ENCODE assay signal across 8 cellular contexts in genomic region chr2:74457129-74457548, GRCh38. TPM values are rescaled to one million over a fixed set of nuclear protein-coding genes. Genes with fewer than 3 reads are reported as not detected.
DNase-seq lines count a peak whose midpoint lies in the region; ATAC-seq and TF ChIP-seq lines count a peak whose summit lies in the region.

No MANE protein-coding gene starts in this region.

- H4K20me1 ChIP-seq in BLaER1, result peaks cover 13% of the 10 kb centered on the region; the same call in 1 of the 2 replicates

- H3K9me3 Mint-ChIP-seq in brain (peaks cover 0 to 3% (median 0%) of the 10 kb centered on the region in 5 experiments), mesothelial cell of epicardium (no peaks in the 10 kb centered on the region)

- peaks cover 49% of the 10 kb centered on the region for H3K4me1 ChIP-seq in BLaER1
- H3K4me1 ChIP-seq in HUES64 (ENCODE audit: insufficient read depth, low read length), result peaks cover 8% of the 10 kb centered on the region

- H3K27me3 ChIP-seq in BLaER1 (no peaks in the 10 kb centered on the region), HUES64 (ENCODE audit: insufficient read depth, low read length) (no peaks in the 10 kb centered on the region)

- H3K4me1 Mint-ChIP-seq in brain, result peaks cover 55% of the 10 kb centered on the region
- H3K4me1 Mint-ChIP-seq in mesothelial cell of epicardium, result peaks cover 46% of the 10 kb centered on the region

- peak overlapping the region; percentile 99 for H3K4me2 ChIP-seq in BLaER1

- H3K4me3 Mint-ChIP-seq in brain (peak overlapping the region; percentile 95 to 99 (median 97)), mesothelial cell of epicardium (peak overlapping the region; percentile 94)

- H3K4me3 ChIP-seq in BLaER1 (peak overlapping the region; percentile 80), HUES64 (ENCODE audit: low read length) (peak overlapping the region; percentile 75)

- H3K36me3 ChIP-seq in BLaER1 (peaks cover 20% of the 10 kb centered on the region), HUES64 (ENCODE audit: insufficient read depth, low read length) (0 out of 2 replicates have a peak, but pooled peaks cover 12% of the 10 kb centered on the region)

- H3K9me3 ChIP-seq in BLaER1 (no peaks in the 10 kb centered on the region), HUES64 (ENCODE audit: insufficient read depth, low read depth, low read length) (no peaks in the 10 kb centered on the region)

- DNase-seq in mesothelial cell of epicardium (ENCODE audit: low spot score in 2 of 2, unreplicated experiment in 2 of 2), result no peak

- 1% methylated on average over 27 of the region's 27 CpGs for WGBS in HUES64

- H3K27ac Mint-ChIP-seq in brain (peak overlapping the region; percentile 73 to 99 (median 98)), mesothelial cell of epicardium (peak overlapping the region; percentile 99)

- H3K27ac ChIP-seq in BLaER1, result peak overlapping the region; percentile 92
- peak overlapping the region; percentile 93; the same call in 1 of the 2 replicates for H3K27ac ChIP-seq in HUES64 (ENCODE audit: low read depth, low read length)

- ATAC-seq in HG02642 (IDR thresholded peaks at IDR 0.05; ENCODE audit: poor library complexity, unreplicated experiment) (no peak), HG03108 (IDR thresholded peaks at IDR 0.05; ENCODE audit: unreplicated experiment) (no peak), GM21737 (IDR thresholded peaks at IDR 0.05; ENCODE audit: unreplicated experiment) (no peak), HG02571 (IDR thresholded peaks at IDR 0.05; ENCODE audit: unreplicated experiment) (no peak)

- H3K27me3 Mint-ChIP-seq in brain (peaks cover 29% of the 10 kb centered on the region), mesothelial cell of epicardium (ENCODE audit: low read depth) (no peaks in the 10 kb centered on the region)

- H3K36me3 Mint-ChIP-seq in brain (peaks cover 4% of the 10 kb centered on the region), mesothelial cell of epicardium (no peaks in the 10 kb centered on the region)

- H3K9ac ChIP-seq in BLaER1, result peak overlapping the region; percentile 89
- peak overlapping the region; percentile 76 for H3K9ac ChIP-seq in HUES64 (ENCODE audit: low read depth, low read length)

- TF ChIP-seq CTCF in brain (conservative IDR thresholded peaks at IDR 0.05), result no peak
- no peak for TF ChIP-seq CTCF in mesothelial cell of epicardium (IDR thresholded peaks at IDR 0.05; ENCODE audit: unreplicated experiment)

RNA-seq across cellular contexts. Expression of gene WBP1, which starts 1.1 kb away (rescaled TPM):
- 42.0 TPM for polyA plus RNA-seq in HUES64 (2013, experiment 1 of 2)
- 55.7 TPM for polyA plus RNA-seq in HUES64 (2013, experiment 2 of 2)
- polyA plus RNA-seq in brain (ENCODE audit: insufficient read depth, low read depth, low replicate concordance), result 177 TPM
- 111 to 113 TPM (median 111 TPM) in 3 replicates for total RNA-seq in mesothelial cell of epicardium

RNA-seq across cellular contexts. Expression of gene INO80B, which starts 2.3 kb away (rescaled TPM):
- 8.2 TPM for polyA plus RNA-seq in HUES64 (2013, experiment 1 of 2)
- polyA plus RNA-seq in HUES64 (2013, experiment 2 of 2), result 9.1 TPM
- 31.9 TPM for polyA plus RNA-seq in brain (ENCODE audit: insufficient read depth, low read depth, low replicate concordance)
- 42.9 to 48.1 TPM (median 45.3 TPM) in 3 replicates for total RNA-seq in mesothelial cell of epicardium

RNA-seq across cellular contexts. Expression of gene MOGS, which starts 8.0 kb away (rescaled TPM):
- polyA plus RNA-seq in HUES64 (2013, experiment 1 of 2), result 27.7 TPM
- 25.9 TPM for polyA plus RNA-seq in HUES64 (2013, experiment 2 of 2)
- 29.4 TPM for polyA plus RNA-seq in brain (ENCODE audit: insufficient read depth, low read depth, low replicate concordance)
- 61.6 to 68.7 TPM (median 62.6 TPM) in 3 replicates for total RNA-seq in mesothelial cell of epicardium

RNA-seq across cellular contexts. Expression of gene MRPL53, which starts 15.3 kb away (rescaled TPM):
- 25.4 TPM for polyA plus RNA-seq in HUES64 (2013, experiment 1 of 2)
- 28.6 TPM for polyA plus RNA-seq in HUES64 (2013, experiment 2 of 2)
- 88.8 TPM for polyA plus RNA-seq in brain (ENCODE audit: insufficient read depth, low read depth, low replicate concordance)
- 57.6 to 69.3 TPM (median 62.5 TPM) in 3 replicates for total RNA-seq in mesothelial cell of epicardium

RNA-seq across cellular contexts. Expression of gene RTKN, which starts 15.4 kb away (rescaled TPM):
- 31.1 TPM for polyA plus RNA-seq in HUES64 (2013, experiment 1 of 2)
- polyA plus RNA-seq in HUES64 (2013, experiment 2 of 2), result 32.5 TPM
- 58.0 TPM for polyA plus RNA-seq in brain (ENCODE audit: insufficient read depth, low read depth, low replicate concordance)
- 85.0 to 88.9 TPM (median 86.4 TPM) in 3 replicates for total RNA-seq in mesothelial cell of epicardium
